In genomic region chr4:40909363-40909876, GRCh38 we compare ENCODE assay signal across 9 cellular contexts.
DNase-seq lines count a peak whose midpoint lies in the region; ATAC-seq, FAIRE-seq and TF ChIP-seq lines count a peak whose summit lies in the region.
"Had no signal": no experiment of that assay in that cellular context is flagged by ENCODE, and none has a peak within 500 bp of the region (broad histone marks: within the 10 kb centered on the region; RNA-seq: fewer than 3 reads in every experiment).

No MANE protein-coding gene starts in this region.

- in situ Hi-C loops in GM12878 (cut with MboI), result loop anchor here (25.0 kb wide), 1 partner anchor 753 kb away; no protein-coding TSS in a partner anchor

- H3K4me1 Mint-ChIP-seq in GM23338, result peaks cover 11% of the 10 kb centered on the region

- no peak overlapping the region for H3K14ac ChIP-seq in neuronal stem cell (ENCODE audit: low read length)

- H2BK120ac ChIP-seq in neuronal stem cell (ENCODE audit: low read depth, low read length), result no peak overlapping the region

- no peak overlapping the region for H3K9ac ChIP-seq in GM12878 (ENCODE audit: control insufficient read depth, insufficient read depth, low read length)
- H3K9ac ChIP-seq in skeletal muscle tissue (ENCODE audit: low read depth in 1 of 3, low read length in 3 of 3), result peak overlapping the region in 1 of 3 donors; percentile 50
- no peak overlapping the region for H3K9ac ChIP-seq in neuronal stem cell (ENCODE audit: low read depth, low read length, poor library complexity)

- intact Hi-C loops in GM12878 (cut with micrococcal nuclease; ENCODE audit: unreplicated experiment), result no loop called here

- H3K27me3 ChIP-seq in GM23338 (ENCODE audit: insufficient read depth) (no peaks in the 10 kb centered on the region), GM12878 (replicated peaks in 1 of 2; ENCODE audit: control insufficient read depth in 2 of 2, insufficient read depth in 2 of 2, low read length in 1 of 2) (no peaks in the 10 kb centered on the region), skeletal muscle tissue (ENCODE audit: control insufficient read depth in 3 of 3, insufficient read depth in 3 of 3, low read length in 3 of 3) (no peaks in the 10 kb centered on the region), neuronal stem cell (ENCODE audit: control insufficient read depth in 3 of 3, insufficient read depth in 3 of 3, low read depth in 1 of 3, low read length in 3 of 3) (no peaks in the 10 kb centered on the region)

- RAD21 ChIA-PET in GM12878 (lab: Charles Lee; ENCODE audit: unreplicated experiment), result interaction anchor here (1.1 to 1.5 kb wide), 3 partner anchors 15 to 67 kb away, joined by 3 to 10 read pairs (median 9); no protein-coding TSS in a partner anchor

- no peak for TF ChIP-seq POLR2A in GM12878 (IDR thresholded peaks at IDR 0.05; ENCODE audit: low read depth, low read length)

- no peaks in the 10 kb centered on the region for H3F3A ChIP-seq in GM23338 (replicated peaks; ENCODE audit: low read depth)

- no peak overlapping the region for H3K4me2 ChIP-seq in GM23338
- H3K4me2 ChIP-seq in GM12878 (ENCODE audit: control insufficient read depth, insufficient read depth), result peak overlapping the region; percentile 7; the same call in 1 of the 2 replicates
- H3K4me2 ChIP-seq in neuronal stem cell (ENCODE audit: insufficient read depth, low read length, poor library complexity, severe bottlenecking), result no peak overlapping the region

- BruUV-seq in GM12878 (replicated peaks; lab: Mats Ljungman, UMichigan), result no TSS peak

- no peak overlapping the region for H3K4ac ChIP-seq in neuronal stem cell (ENCODE audit: low read length)

- CTCF ChIA-PET in GM12878 (lab: Yijun Ruan, JAX), result interaction anchor here (0.6 to 12.8 kb wide), 12 partner anchors 9 to 719 kb away, joined by 3 to 190 read pairs (median 4); no protein-coding TSS in a partner anchor

- SMC1A ChIA-PET in GM12878 (lab: Charles Lee; ENCODE audit: uncharacterized antibody, unreplicated experiment), result interaction anchor here (2.3 kb wide), 1 partner anchor 16 kb away, joined by 13 read pairs; no protein-coding TSS in a partner anchor

- no peak for TF ChIP-seq EP300 in GM12878 (IDR thresholded peaks at IDR 0.05; ENCODE audit: borderline replicate concordance in 1 of 2, control insufficient read depth in 1 of 2, low read depth in 2 of 2, low read length in 2 of 2)

- no peak for FAIRE-seq in GM12878 (lab: Jason Lieb, UNC)

- no peaks in the 10 kb centered on the region for H4K20me1 ChIP-seq in GM23338 (replicated peaks; ENCODE audit: insufficient read depth)
- H4K20me1 ChIP-seq in GM12878 (ENCODE audit: control insufficient read depth, insufficient read depth), result no peaks in the 10 kb centered on the region

- no peaks in the 10 kb centered on the region for H3K9me2 ChIP-seq in GM23338 (ENCODE audit: insufficient read depth)

- no peaks in the 10 kb centered on the region for H3K79me2 ChIP-seq in GM23338 (replicated peaks; ENCODE audit: insufficient read depth)
- no peaks in the 10 kb centered on the region for H3K79me2 ChIP-seq in GM12878 (ENCODE audit: control insufficient read depth, insufficient read depth, low read length)

- 0 out of 2 replicates have a peak overlapping the region, but pooled peaks have one; percentile 53 for H3K27ac Mint-ChIP-seq in GM23338

- peaks cover 2% of the 10 kb centered on the region; the same call in 1 of the 3 replicates for H3K36me3 Mint-ChIP-seq in GM23338 (ENCODE audit: low read depth)

- H4K8ac ChIP-seq in neuronal stem cell (ENCODE audit: low read depth, low read length), result no peak overlapping the region

- no peak overlapping the region for H2AFZ ChIP-seq in GM23338
- peak overlapping the region; percentile 8; the same call in 1 of the 2 replicates for H2AFZ ChIP-seq in GM12878 (ENCODE audit: control insufficient read depth, low read depth, low read length)
- H2AFZ ChIP-seq in neuronal stem cell (ENCODE audit: low read length), result no peak overlapping the region

- H4K91ac ChIP-seq in neuronal stem cell (ENCODE audit: low read depth, low read length, poor library complexity), result no peak overlapping the region

- 49% methylated on average over 8 of the region's 8 CpGs for WGBS in GM12878 (ENCODE audit: insufficient coverage, insufficient replicate concordance, low lambda C conversion rate, missing lambda C conversion rate)
- no CpG with 5 or more reads among the region's 8 CpGs for WGBS in neuronal stem cell (ENCODE audit: extremely low coverage in 2 of 2, insufficient read length in 2 of 2, insufficient replicate concordance in 1 of 2), 2 donors

- no peak overlapping the region for H3K4me3 ChIP-seq in GM23338
- no peak overlapping the region for H3K4me3 ChIP-seq in GM12878
- peak overlapping the region in 2 of 3 donors; percentile 29 to 39 for H3K4me3 ChIP-seq in skeletal muscle tissue (ENCODE audit: low read length in 3 of 3)
- no peak overlapping the region for H3K4me3 ChIP-seq in neuronal stem cell (ENCODE audit: low read length in 2 of 2)
- H3K4me3 ChIP-seq: K562 had no signal

- H3K9me3 Mint-ChIP-seq in GM23338, result no peaks in the 10 kb centered on the region

- H3K4me1 ChIP-seq in GM23338 (ENCODE audit: insufficient read depth) (0 out of 2 replicates have a peak, but pooled peaks cover 3% of the 10 kb centered on the region), GM12878 (ENCODE audit: control insufficient read depth, insufficient read depth, low read length) (peaks cover 4% of the 10 kb centered on the region; the same call in 1 of the 2 replicates), skeletal muscle tissue (ENCODE audit: control insufficient read depth in 3 of 3, insufficient read depth in 3 of 3, low read length in 3 of 3) (peaks cover 11 to 26% (median 21%) of the 10 kb centered on the region in 3 donors), neuronal stem cell (ENCODE audit: control insufficient read depth in 2 of 2, insufficient read depth in 1 of 2, low read depth in 1 of 2, low read length in 2 of 2) (peaks cover 0 to 4% of the 10 kb centered on the region in 2 donors)

- no peak overlapping the region for H2AK5ac ChIP-seq in neuronal stem cell (ENCODE audit: low read depth, low read length)

- no peak overlapping the region for H3K23ac ChIP-seq in neuronal stem cell (ENCODE audit: low read depth, low read length, poor library complexity)

- H3K79me1 ChIP-seq in neuronal stem cell (ENCODE audit: low read depth, low read length), result no peaks in the 10 kb centered on the region

- TF ChIP-seq RAD21 in GM12878 (IDR thresholded peaks at IDR 0.05; ENCODE audit: insufficient read depth, low read depth, low read length), result no peak

- no peaks in the 10 kb centered on the region; the same call in 1 of the 2 replicates for H3K36me3 ChIP-seq in GM23338 (ENCODE audit: insufficient read depth)
- no peaks in the 10 kb centered on the region; a peak in 1 of 4 replicates for H3K36me3 ChIP-seq in GM12878 (ENCODE audit: control insufficient read depth in 2 of 2, insufficient read depth in 2 of 2, low read length in 1 of 2)
- no peaks in the 10 kb centered on the region for H3K36me3 ChIP-seq in skeletal muscle tissue (ENCODE audit: control insufficient read depth in 3 of 3, insufficient read depth in 3 of 3, low read length in 3 of 3)
- no peaks in the 10 kb centered on the region for H3K36me3 ChIP-seq in neuronal stem cell (replicated peaks in 1 of 2; ENCODE audit: control insufficient read depth in 2 of 2, insufficient read depth in 2 of 2, low read length in 2 of 2)

- no peak for TF ChIP-seq CTCF in GM23338 (conservative IDR thresholded peaks at IDR 0.05; ENCODE audit: low read depth in 2 of 2)
- no peak for TF ChIP-seq CTCF in GM12878 (IDR thresholded peaks at IDR 0.05 in 2 of 3, conservative IDR thresholded peaks at IDR 0.05 in 1 of 3; ENCODE audit: control insufficient read depth in 2 of 3, extremely low read depth in 1 of 3, insufficient read depth in 1 of 3, low read depth in 3 of 3, low read length in 3 of 3)

- H3K9me3 ChIP-seq in GM12878 (replicated peaks; ENCODE audit: control insufficient read depth, insufficient read depth, low read length) (no peaks in the 10 kb centered on the region), skeletal muscle tissue (ENCODE audit: control insufficient read depth in 3 of 3, low read length in 3 of 3) (no peaks in the 10 kb centered on the region), neuronal stem cell (replicated peaks in 1 of 2; ENCODE audit: control insufficient read depth in 2 of 2, insufficient read depth in 1 of 2, low read depth in 1 of 2, low read length in 2 of 2) (no peaks in the 10 kb centered on the region)

- H2BK5ac ChIP-seq in neuronal stem cell (ENCODE audit: low read length), result no peak overlapping the region

- ATAC-seq in GM23338 (no peak), GM12878 (peak; percentile 34), HG02840 (IDR thresholded peaks at IDR 0.05; ENCODE audit: low FRiP score, unreplicated experiment) (no peak), HG03159 (IDR thresholded peaks at IDR 0.05; ENCODE audit: unreplicated experiment) (no peak)

- no peak overlapping the region for H3K27ac ChIP-seq in GM23338 (ENCODE audit: low read depth)
- no peak overlapping the region for H3K27ac ChIP-seq in GM12878 (ENCODE audit: control insufficient read depth, insufficient read depth)
- H3K27ac ChIP-seq in skeletal muscle tissue (ENCODE audit: low read depth, low read length), result peak overlapping the region; percentile 28
- H3K27ac ChIP-seq in neuronal stem cell (replicated peaks; ENCODE audit: low read length), result no peak overlapping the region

- no peak overlapping the region for H2BK12ac ChIP-seq in neuronal stem cell (ENCODE audit: low read length)

- no peak overlapping the region for H3K4me3 Mint-ChIP-seq in GM23338

- no peak overlapping the region for H3K18ac ChIP-seq in neuronal stem cell (ENCODE audit: low read length)

- DNase-seq in GM23338 (ENCODE audit: low spot score), result no peak
- DNase-seq in NCI-H748 (lab: John Stamatoyannopoulos, UW; ENCODE audit: unreplicated experiment), result peak; percentile 45
- no peak for DNase-seq in GM12878 (ENCODE audit: low read depth, low spot score)
- no peak for DNase-seq in GM19238 (ENCODE audit: insufficient read length, low spot score)
- no peak for DNase-seq in neuronal stem cell (ENCODE audit: low spot score)

- POLR2A ChIA-PET in GM12878 (lab: Charles Lee), result interaction anchor here (0.7 to 1.2 kb wide), 2 partner anchors 15 to 1058 kb away, joined by 3 read pairs; no protein-coding TSS in a partner anchor

- H2BK15ac ChIP-seq in neuronal stem cell (ENCODE audit: low read length), result no peak overlapping the region

- H3K27me3 Mint-ChIP-seq in GM23338 (ENCODE audit: insufficient read depth, low read depth, poor library complexity), result peaks cover 9% of the 10 kb centered on the region

TF ChIP-seq in GM12878, 131 proteins besides CTCF, POLR2A, EP300 and RAD21:
- TF ChIP-seq EZH2 (IDR thresholded peaks at IDR 0.05; ENCODE audit: borderline replicate concordance, control insufficient read depth, low read depth, low read length) (no peak), YBX1 (IDR thresholded peaks at IDR 0.05) (no peak), WRNIP1 (IDR thresholded peaks at IDR 0.05; ENCODE audit: borderline replicate concordance, low read depth, low read length) (no peak), ATF7 (IDR thresholded peaks at IDR 0.05; ENCODE audit: low read depth) (peak; percentile 48; the same call in 1 of the 2 replicates), STAT1 (conservative IDR thresholded peaks at IDR 0.05) (no peak), SUZ12 (IDR thresholded peaks at IDR 0.05; ENCODE audit: unreplicated experiment) (no peak)

Comparison
In these comparisons a context has a peak if more than half of its experiments do, and no peak if none do; other contexts are left out.
1. H3K4me3 ChIP-seq: peak in skeletal muscle tissue (2 of 3); none in GM23338 (single experiment), GM12878 (single experiment) and neuronal stem cell (0 of 2).